ENCODE assay signal across 8 cellular contexts in genomic region chr1:156495401-156496140, GRCh38. TPM values are rescaled to one million over a fixed set of nuclear protein-coding genes. Genes with fewer than 3 reads are reported as not detected.
A peak's percentile ranks its signal among the peaks of the same experiment; 100 is the strongest.
DNase-seq lines count a peak whose midpoint lies in the region; ATAC-seq and TF ChIP-seq lines count a peak whose summit lies in the region.

No MANE protein-coding gene starts in this region.

- H3K27me3 ChIP-seq in CD4-positive, alpha-beta T cell (ENCODE audit: control insufficient read depth, insufficient read depth, low read length), result no peaks in the 10 kb centered on the region

- H3K36me3 ChIP-seq in OCI-LY7 (ENCODE audit: insufficient read depth, low read length), result peaks cover 72% of the 10 kb centered on the region

- H3K4me1 Mint-ChIP-seq in CD4-positive, alpha-beta T cell (ENCODE audit: low read depth), result peaks cover 88% of the 10 kb centered on the region
- peaks cover 63% of the 10 kb centered on the region for H3K4me1 Mint-ChIP-seq in osteocyte (ENCODE audit: unreplicated experiment)

- H3K4me3 Mint-ChIP-seq in CD4-positive, alpha-beta T cell, result peak overlapping the region; percentile 78
- H3K4me3 Mint-ChIP-seq in osteocyte (ENCODE audit: unreplicated experiment), result peak overlapping the region; percentile 44

- H4K20me1 ChIP-seq in OCI-LY7 (ENCODE audit: insufficient read depth, low read length), result no peaks in the 10 kb centered on the region

- H3K4me3 ChIP-seq in OCI-LY7 (ENCODE audit: low read depth, low read length, poor library complexity, severe bottlenecking) (peak overlapping the region; percentile 98), fibroblast of mammary gland (ENCODE audit: control insufficient read depth, low read depth, low read length) (no peak overlapping the region)

- no peak overlapping the region for H2AFZ ChIP-seq in OCI-LY7 (ENCODE audit: low read length)

- H3K27ac Mint-ChIP-seq in CD4-positive, alpha-beta T cell, result peak overlapping the region; percentile 97
- peak overlapping the region; percentile 74 for H3K27ac Mint-ChIP-seq in osteocyte (ENCODE audit: unreplicated experiment)

- H3K36me3 Mint-ChIP-seq in CD4-positive, alpha-beta T cell (ENCODE audit: low read depth), result peaks cover 52% of the 10 kb centered on the region
- H3K36me3 Mint-ChIP-seq in osteocyte (ENCODE audit: unreplicated experiment), result peaks cover 11% of the 10 kb centered on the region

- CTCF ChIA-PET in CD4-positive, alpha-beta T cell (lab: Charles Lee), result no interaction called here
- CTCF ChIA-PET in OCI-LY7 (lab: Charles Lee; ENCODE audit: unreplicated experiment), result interaction anchor here (1.4 to 1.9 kb wide), 2 partner anchors 9 to 15 kb away, joined by 4 to 5 read pairs; no protein-coding TSS in a partner anchor

- ATAC-seq in CD4-positive, alpha-beta T cell (ENCODE audit: poor library complexity), result no peak
- no peak for ATAC-seq in GM18505 (IDR thresholded peaks at IDR 0.05; ENCODE audit: unreplicated experiment)

- H3K9me3 Mint-ChIP-seq in CD4-positive, alpha-beta T cell, result no peaks in the 10 kb centered on the region
- H3K9me3 Mint-ChIP-seq in osteocyte (ENCODE audit: unreplicated experiment), result no peaks in the 10 kb centered on the region

- peak overlapping the region; percentile 91 for H3K4me2 ChIP-seq in OCI-LY7 (ENCODE audit: low read length)

- no peaks in the 10 kb centered on the region for H3K9me3 ChIP-seq in CD4-positive, alpha-beta T cell (ENCODE audit: control insufficient read depth, low read length)
- no peaks in the 10 kb centered on the region for H3K9me3 ChIP-seq in OCI-LY7 (ENCODE audit: low read length)

- TF ChIP-seq POLR2A in GM18505 (IDR thresholded peaks at IDR 0.05; ENCODE audit: borderline replicate concordance, extremely low read depth, insufficient read depth, insufficient read length), result no peak

- no peaks in the 10 kb centered on the region for H3K9me2 ChIP-seq in OCI-LY7 (ENCODE audit: insufficient read depth, low read length)

- peaks cover 96% of the 10 kb centered on the region for H3K79me2 ChIP-seq in OCI-LY7 (ENCODE audit: insufficient read depth, low read depth, low read length)

- intact Hi-C loops in CD4-positive, alpha-beta T cell (cut with DNase I, micrococcal nuclease), result no loop called here
- intact Hi-C loops in OCI-LY7 (cut with micrococcal nuclease; ENCODE audit: unreplicated experiment), result loop anchor here (1.0 to 10.0 kb wide), 2 partner anchors 15 to 1631 kb away; no protein-coding TSS in a partner anchor

- DNase-seq in CD4-positive, alpha-beta T cell, result no peak
- DNase-seq in OCI-LY7 (ENCODE audit: low spot score), result peak; percentile 10
- DNase-seq in fibroblast of mammary gland (ENCODE audit: low read depth), result peak; percentile 54
- DNase-seq in osteocyte (ENCODE audit: extremely low spot score, unreplicated experiment), result no peak
- DNase-seq in COR-L47 (lab: John Stamatoyannopoulos, UW), result no peak
- no peak for DNase-seq in germinal center (ENCODE audit: low spot score)
- DNase-seq in stimulated activated CD4-positive, alpha-beta T cell treated with anti-CD3 and anti-CD28 coated beads, Interleukin-4, amount 100 ng/mL, for 1 hour, result no peak

- no TSS peak for BruUV-seq in OCI-LY7 (replicated peaks; lab: Mats Ljungman, UMichigan)

- H3K27me3 Mint-ChIP-seq in CD4-positive, alpha-beta T cell, result no peaks in the 10 kb centered on the region
- H3K27me3 Mint-ChIP-seq in osteocyte (ENCODE audit: unreplicated experiment), result no peaks in the 10 kb centered on the region

- TF ChIP-seq CTCF in CD4-positive, alpha-beta T cell (IDR thresholded peaks at IDR 0.05), result no peak
- TF ChIP-seq CTCF in OCI-LY7 (conservative IDR thresholded peaks at IDR 0.05; ENCODE audit: low read length) (0 out of 2 replicates have a peak, but pooled peaks have one; percentile 15), fibroblast of mammary gland (conservative IDR thresholded peaks at IDR 0.05; ENCODE audit: control insufficient read depth, insufficient read depth, low read depth, low read length) (no peak), osteocyte (IDR thresholded peaks at IDR 0.05) (no peak)

- no peak overlapping the region for H3K27ac ChIP-seq in CD4-positive, alpha-beta T cell (ENCODE audit: low read depth, low read length)
- peak overlapping the region; percentile 98 for H3K27ac ChIP-seq in OCI-LY7 (ENCODE audit: low read depth, low read length, poor library complexity, severe bottlenecking)

- peaks cover 76% of the 10 kb centered on the region for H3K4me1 ChIP-seq in OCI-LY7 (ENCODE audit: insufficient read depth, low read length, poor library complexity, severe bottlenecking)

- POLR2A ChIA-PET in CD4-positive, alpha-beta T cell (lab: Charles Lee), result interaction anchor here (1.2 kb wide), 1 partner anchor 9 kb away, joined by 4 read pairs; no protein-coding TSS in a partner anchor
- POLR2A ChIA-PET in OCI-LY7 (lab: Charles Lee), result interaction anchor here (0.8 to 3.2 kb wide), 5 partner anchors 9 to 30 kb away, joined by 3 to 13 read pairs (median 7); no protein-coding TSS in a partner anchor

RNA-seq across cellular contexts. Expression of gene MEF2D, which starts 5.0 kb away (rescaled TPM):
- 100 to 1,000 TPM; 155 to 162 TPM for total RNA-seq in CD4-positive, alpha-beta T cell
- total RNA-seq in OCI-LY7 (2014; rRNA removed; shearing (Covaris generic)), result 23.4 and 42.7 TPM in 2 replicates
- 92.3 and 101 TPM in 2 replicates for total RNA-seq in OCI-LY7 (2022)
- 33.8 and 45.8 TPM in 2 replicates for total RNA-seq in osteocyte

Comparison
In these comparisons a context has a peak if more than half of its experiments do, and no peak if none do; other contexts are left out.
1. DNase-seq: peak in OCI-LY7 (single experiment) and fibroblast of mammary gland (single experiment); none in CD4-positive, alpha-beta T cell (0 of 10), osteocyte (single experiment), COR-L47 (single experiment), germinal center (single experiment) and stimulated activated CD4-positive, alpha-beta T cell treated with anti-CD3 and anti-CD28 coated beads, Interleukin-4, amount 100 ng/mL, for 1 hour (single experiment).